In the genomic region with DNA sequence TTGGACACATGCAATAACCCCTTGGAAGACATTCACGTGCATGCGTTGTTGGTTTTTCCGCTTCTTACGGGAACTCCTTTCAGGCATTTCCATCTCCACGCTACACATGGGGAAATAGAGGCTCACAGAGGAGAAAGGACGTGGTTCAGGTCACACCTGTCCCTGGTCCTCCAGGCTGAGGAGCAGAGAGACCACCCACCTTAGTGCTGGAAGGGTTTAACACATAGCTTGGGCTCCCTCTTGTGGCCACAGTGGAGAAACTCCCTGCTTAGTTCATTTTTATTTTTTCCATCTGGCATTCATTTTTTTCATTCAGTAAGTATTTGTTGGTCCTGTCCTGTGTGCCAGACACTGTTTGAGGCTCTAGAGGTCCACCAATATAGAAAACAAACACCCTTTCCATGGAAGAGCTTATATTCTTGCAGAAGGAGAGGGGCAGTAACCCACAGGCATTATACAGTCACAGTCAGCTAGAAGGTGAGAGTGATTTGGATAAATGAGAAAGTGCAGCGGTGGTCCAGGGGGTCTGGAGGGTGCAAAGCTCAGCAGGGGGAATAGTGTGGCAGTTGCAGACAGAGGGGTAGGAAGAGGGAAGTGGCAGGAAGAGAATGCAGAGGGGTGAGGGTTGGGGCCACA, we compare ENCODE assay signal across 8 cellular contexts. TPM values are rescaled to one million over a fixed set of nuclear protein-coding genes. Genes with fewer than 3 reads are reported as not detected.
DNase-seq lines count a peak whose midpoint lies in the region; ATAC-seq and TF ChIP-seq lines count a peak whose summit lies in the region.

No MANE protein-coding gene starts in this region.

- H3K27ac Mint-ChIP-seq in T-helper 17 cell: peak overlapping the region; percentile 96

- no peaks in the 10 kb centered on the region for H3K36me3 ChIP-seq in Loucy (ENCODE audit: insufficient read depth, low read length)

- peaks cover 27% of the 10 kb centered on the region for H3K79me2 ChIP-seq in Loucy (ENCODE audit: insufficient read depth, low read length)

- peaks cover 2% of the 10 kb centered on the region for H3K36me3 Mint-ChIP-seq in T-helper 17 cell (ENCODE audit: low read depth)

- no peaks in the 10 kb centered on the region for H3K9me2 ChIP-seq in Loucy (replicated peaks; ENCODE audit: low read depth, low read length)

- H3K4me1 ChIP-seq in Loucy (ENCODE audit: insufficient read depth, low read length, poor library complexity, severe bottlenecking): peaks cover 39% of the 10 kb centered on the region

- H3K4me3 Mint-ChIP-seq in T-helper 17 cell: peak overlapping the region; percentile 64

- peak overlapping the region; percentile 98 for H3K9ac ChIP-seq in Loucy (ENCODE audit: low read depth, low read length, poor library complexity, severe bottlenecking)

- in situ Hi-C loops in G401 (cut with HindIII; ENCODE audit: low sequenced_read_pairs): no loop called here
- in situ Hi-C loops in astrocyte of the cerebellum (cut with HindIII; ENCODE audit: low sequenced_read_pairs): no loop called here

- peaks cover 13% of the 10 kb centered on the region for H3F3A ChIP-seq in Loucy (ENCODE audit: low read depth)

- peaks cover 31% of the 10 kb centered on the region for H3K4me1 Mint-ChIP-seq in T-helper 17 cell

- H4K20me1 ChIP-seq in Loucy (ENCODE audit: insufficient read depth, low read length, poor library complexity, severe bottlenecking): no peaks in the 10 kb centered on the region

- TF ChIP-seq POLR2A in GM18505 (IDR thresholded peaks at IDR 0.05; ENCODE audit: borderline replicate concordance, extremely low read depth, insufficient read depth, insufficient read length): no peak

- H3K4me2 ChIP-seq in Loucy (ENCODE audit: low read depth, low read length, poor library complexity, severe bottlenecking): peak overlapping the region; percentile 89

- H3K27me3 ChIP-seq in Loucy (ENCODE audit: insufficient read depth, low read length, poor library complexity, severe bottlenecking): no peaks in the 10 kb centered on the region

- H3K9me3 ChIP-seq in Loucy (ENCODE audit: insufficient read depth, low read depth, low read length): no peaks in the 10 kb centered on the region
- no peaks in the 10 kb centered on the region for H3K9me3 ChIP-seq in T-helper 17 cell (ENCODE audit: control insufficient read depth, low read length, poor library complexity, severe bottlenecking)

- H3K4me3 ChIP-seq in Loucy (ENCODE audit: low read length, poor library complexity, severe bottlenecking): peak overlapping the region; percentile 82
- no peak overlapping the region for H3K4me3 ChIP-seq in astrocyte of the cerebellum (ENCODE audit: low read depth, low read length)

- ATAC-seq in T-helper 17 cell (no peak), GM18505 (IDR thresholded peaks at IDR 0.05; ENCODE audit: unreplicated experiment) (no peak)

- DNase-seq in G401 (ENCODE audit: low spot score) (peak; percentile 41), T-helper 17 cell (peak; percentile 43 to 56 (median 46)), astrocyte of the cerebellum (ENCODE audit: low read depth) (peak; percentile 53), iPS-NIHi7 (ENCODE audit: extremely low spot score) (peak; percentile 64), DMS153 treated with DMSO at 0.1 percent for 48 hours (lab: John Stamatoyannopoulos, UW; ENCODE audit: unreplicated experiment) (no peak)
- peak; percentile 44 to 60 (median 48) for DNase-seq in stimulated activated CD4-positive, alpha-beta T cell treated with anti-CD3 and anti-CD28 coated beads, Interleukin-1b, Interleukin-23, amount 100 ng/mL, for 24 hours (ENCODE audit: low read depth in 4 of 4, low spot score in 1 of 4)

- peaks cover 14% of the 10 kb centered on the region for H3K27me3 Mint-ChIP-seq in T-helper 17 cell

- TF ChIP-seq CTCF in Loucy (conservative IDR thresholded peaks at IDR 0.05; ENCODE audit: low read length) (peak; percentile 80), astrocyte of the cerebellum (IDR thresholded peaks at IDR 0.05; ENCODE audit: low read depth, low read length, missing control alignments) (peak; percentile 72)

- H2AFZ ChIP-seq in Loucy (ENCODE audit: low read length): no peak overlapping the region

RNA-seq across cellular contexts. Expression of a gene that starts 24.2 kb away (rescaled TPM):
- 0.10 and 0.12 TPM in 2 replicates for total RNA-seq in G401 (2014; rRNA removed; shearing (Covaris generic))
- total RNA-seq in T-helper 17 cell: not detected

RNA-seq across cellular contexts. Expression of a gene that starts 26.3 kb away (rescaled TPM):
- total RNA-seq in G401 (2014; rRNA removed; shearing (Covaris generic)): 0.37 TPM in 1 of 2 replicates, not detected in the other
- 10 to 100 TPM; 21.5 to 22.2 TPM for total RNA-seq in T-helper 17 cell

RNA-seq across cellular contexts. Expression of a gene that starts 52.1 kb away (rescaled TPM):
- not detected in 2 replicates for total RNA-seq in G401 (2014; rRNA removed; shearing (Covaris generic))
- total RNA-seq in T-helper 17 cell: under 1 TPM in 1 of 2 donors, not detected in 1; 0.86 TPM

RNA-seq across cellular contexts. Expression of a gene that starts 57.9 kb away (rescaled TPM):
- 5.3 and 12.4 TPM in 2 replicates for total RNA-seq in G401 (2014; rRNA removed; shearing (Covaris generic))
- total RNA-seq in T-helper 17 cell: 100 to 1,000 TPM; 471 to 480 TPM

Comparison
In these comparisons a context has a peak if more than half of its experiments do, and no peak if none do; other contexts are left out.
1. RNA of a gene that starts 26.3 kb away (total RNA-seq): 21.5 to 22.2 TPM in T-helper 17 cell; 0.37 TPM in G401; every median in the first group is over 10 times any median in the second.